Comparison of ENCODE assay signal across 10 cellular contexts in the genomic region with DNA sequence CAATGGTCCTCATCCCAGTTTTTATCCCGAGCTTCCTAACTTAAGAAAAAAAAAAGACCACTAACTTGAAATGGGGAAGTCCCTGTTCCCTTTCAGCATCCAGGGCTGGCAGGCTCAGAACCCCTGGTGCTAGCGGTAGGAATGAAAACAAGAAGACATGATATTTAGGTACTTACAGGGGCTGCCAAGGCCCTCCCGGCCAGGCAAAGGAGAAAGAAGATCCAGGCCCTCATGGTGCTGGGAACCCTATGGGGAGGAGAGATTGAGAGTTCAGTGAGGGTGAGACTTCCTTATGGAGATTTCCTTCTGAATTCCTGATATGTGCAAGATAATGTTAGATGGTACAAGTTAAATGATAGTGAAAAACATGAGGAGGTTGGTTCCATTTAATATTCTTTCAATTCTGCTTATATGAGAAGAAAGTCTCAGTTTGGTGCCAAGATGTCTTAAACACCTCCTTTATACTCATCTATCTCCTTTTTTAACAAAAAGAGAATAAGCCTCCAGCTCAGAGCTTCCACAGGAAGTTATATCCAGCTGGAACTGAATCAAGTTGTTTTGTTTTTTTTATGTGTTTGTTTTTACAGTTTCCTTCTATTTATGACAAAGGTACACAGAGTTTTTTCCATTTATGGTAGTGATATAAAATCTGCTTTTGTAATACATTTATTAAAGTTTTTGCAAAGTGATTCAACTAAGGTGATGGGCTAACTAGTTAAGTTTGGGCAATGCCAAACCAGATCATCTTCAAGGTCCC. TPM values are rescaled to one million over a fixed set of nuclear protein-coding genes. Genes with fewer than 3 reads are reported as not detected.
DNase-seq lines count a peak whose midpoint lies in the region; ATAC-seq and TF ChIP-seq lines count a peak whose summit lies in the region.
"Had no signal": no experiment of that assay in that cellular context is flagged by ENCODE, and none has a peak within 500 bp of the region (broad histone marks: within the 10 kb centered on the region; RNA-seq: fewer than 3 reads in every experiment).

No MANE protein-coding gene starts in this region.

- H3K27me3 ChIP-seq in left ventricle myocardium inferior (ENCODE audit: low read depth) (no peaks in the 10 kb centered on the region), mucosa of rectum (ENCODE audit: control insufficient read depth in 2 of 2, insufficient read depth in 2 of 2, low read length in 2 of 2) (no peaks in the 10 kb centered on the region)

- H3K27ac Mint-ChIP-seq in dendritic cell treated with granulocyte-macrophage colony-stimulating factor and Interleukin-4, amounts not matched to agents 40 ng/mL and 50 ng/mL, for 4 days: peak overlapping the region; percentile 31

- intact Hi-C loops in left ventricle myocardium inferior (cut with micrococcal nuclease) (no loop called here), Right ventricle myocardium inferior (cut with DNase I) (no loop called here)
- intact Hi-C loops in dendritic cell treated with granulocyte-macrophage colony-stimulating factor and Interleukin-4, amounts not matched to agents 40 ng/mL and 50 ng/mL, for 4 days (cut with micrococcal nuclease): no loop called here

- peaks cover 70% of the 10 kb centered on the region for H3K4me1 Mint-ChIP-seq in dendritic cell treated with granulocyte-macrophage colony-stimulating factor and Interleukin-4, amounts not matched to agents 40 ng/mL and 50 ng/mL, for 4 days (ENCODE audit: low read depth)

- DNase-seq in left ventricle myocardium inferior (no peak), Right ventricle myocardium inferior (ENCODE audit: missing footprints) (no peak), SHP77 (lab: John Stamatoyannopoulos, UW) (no peak), C1 segment of cervical spinal cord (lab: John Stamatoyannopoulos, UW) (no peak), SKM-1 (lab: John Stamatoyannopoulos, UW; ENCODE audit: unreplicated experiment) (no peak)
- DNase-seq: activated T-cell treated with anti-CD3 and anti-CD28 coated beads, Interleukin-2, amount 50 U/mL, for 1 hour; mammary epithelial cell had no signal

- no peaks in the 10 kb centered on the region for H3K9me3 Mint-ChIP-seq in dendritic cell treated with granulocyte-macrophage colony-stimulating factor and Interleukin-4, amounts not matched to agents 40 ng/mL and 50 ng/mL, for 4 days

- H3K36me3 Mint-ChIP-seq in dendritic cell treated with granulocyte-macrophage colony-stimulating factor and Interleukin-4, amounts not matched to agents 40 ng/mL and 50 ng/mL, for 4 days (ENCODE audit: low read depth): no peaks in the 10 kb centered on the region

- no peak for ATAC-seq in Right ventricle myocardium inferior

- H3K27me3 Mint-ChIP-seq in dendritic cell treated with granulocyte-macrophage colony-stimulating factor and Interleukin-4, amounts not matched to agents 40 ng/mL and 50 ng/mL, for 4 days: no peaks in the 10 kb centered on the region

- H3K27ac ChIP-seq in left ventricle myocardium inferior (replicated peaks) (peak overlapping the region; percentile 93), mucosa of rectum (ENCODE audit: low read depth in 2 of 2, low read length in 2 of 2) (peak overlapping the region; percentile 65 to 72), urinary bladder (ENCODE audit: low read depth) (peak overlapping the region; percentile 61)

- no peak for TF ChIP-seq CTCF in left ventricle myocardium inferior (IDR thresholded peaks at IDR 0.05; ENCODE audit: borderline replicate concordance)

- H3K4me1 ChIP-seq in left ventricle myocardium inferior (peaks cover 100% of the 10 kb centered on the region), mucosa of rectum (ENCODE audit: control insufficient read depth in 2 of 2, insufficient read depth in 2 of 2, low read length in 2 of 2) (peaks cover 6 to 29% of the 10 kb centered on the region in 2 donors), urinary bladder (ENCODE audit: insufficient read depth) (peaks cover 3% of the 10 kb centered on the region)

- H3K4me3 ChIP-seq in left ventricle myocardium inferior (peak overlapping the region; percentile 78), mucosa of rectum (ENCODE audit: low read length in 2 of 2) (no peak overlapping the region), urinary bladder (ENCODE audit: low read depth, low read length) (no peak overlapping the region)

- no peak overlapping the region for H3K4me3 Mint-ChIP-seq in dendritic cell treated with granulocyte-macrophage colony-stimulating factor and Interleukin-4, amounts not matched to agents 40 ng/mL and 50 ng/mL, for 4 days

- no peak overlapping the region for H3K9ac ChIP-seq in mucosa of rectum (ENCODE audit: low read depth in 1 of 2, low read length in 2 of 2)

- peaks cover 34% of the 10 kb centered on the region for H3K36me3 ChIP-seq in left ventricle myocardium inferior
- no peaks in the 10 kb centered on the region for H3K36me3 ChIP-seq in mucosa of rectum (ENCODE audit: control insufficient read depth in 2 of 2, insufficient read depth in 2 of 2, low read length in 2 of 2)
- no peaks in the 10 kb centered on the region for H3K36me3 ChIP-seq in urinary bladder (ENCODE audit: insufficient read depth)

- H3K9me3 ChIP-seq in left ventricle myocardium inferior (replicated peaks) (no peaks in the 10 kb centered on the region), mucosa of rectum (ENCODE audit: control insufficient read depth in 2 of 2, low read length in 2 of 2) (no peaks in the 10 kb centered on the region)

- WGBS in urinary bladder: 11% methylated on average over 3 of the region's 3 CpGs

RNA-seq across cellular contexts. Expression of a gene that starts 10.6 kb away (rescaled TPM):
- total RNA-seq in left ventricle myocardium inferior (477 TPM), Right ventricle myocardium inferior (517 TPM), urinary bladder (5,536 TPM)
- polyA plus RNA-seq in urinary bladder: 1,774 TPM

Comparison
In these comparisons a context has a peak if more than half of its experiments do, and no peak if none do; other contexts are left out.
1. RNA of a gene that starts 10.6 kb away (total RNA-seq): 5,536 TPM in urinary bladder (single experiment); 517 TPM in Right ventricle myocardium inferior (single experiment) and 477 TPM in left ventricle myocardium inferior (single experiment); every median in the first group is over 10 times any median in the second.
2. Peak in every context shown above with its lines, with median percentiles within 50 percentile points of each other: H3K27ac ChIP-seq.